9 cellular contexts compared by ENCODE assay signal in the genomic region with DNA sequence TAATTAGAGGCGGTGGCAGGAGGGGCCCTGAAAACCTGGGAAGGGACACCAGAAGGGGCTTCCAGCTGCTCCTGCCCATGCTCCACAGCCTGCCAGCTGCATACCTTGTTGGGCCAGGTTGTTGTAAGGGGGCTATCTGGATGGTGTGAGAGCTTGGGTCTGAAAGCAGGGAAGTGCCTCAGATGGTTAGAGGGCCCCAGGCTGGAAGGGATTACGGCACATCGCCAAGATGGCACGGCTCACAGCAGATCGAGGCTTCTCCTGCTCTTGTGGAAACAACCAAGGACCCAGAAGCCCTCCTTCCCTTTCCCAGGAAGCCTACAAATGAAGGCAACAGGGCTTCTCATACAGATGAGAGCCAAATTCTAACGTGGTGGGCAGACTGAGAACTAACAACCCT.
"Had no signal": no experiment of that assay in that cellular context is flagged by ENCODE, and none has a peak within 500 bp of the region (broad histone marks: within the 10 kb centered on the region; RNA-seq: fewer than 3 reads in every experiment).

No MANE protein-coding gene starts in this region.

- H3K27ac ChIP-seq: GM23248, HL-60 had no signal

- H3K4me1 ChIP-seq: HAP-1 had no signal

- DNase-seq: GM23248, H7, HFFc6, IMR-90, KG1 had no signal

- H3K36me3 ChIP-seq: HAP-1 had no signal

- H3K4me3 ChIP-seq: GM23248, HAP-1, K562 had no signal

- H3K27ac Mint-ChIP-seq: HFFc6 had no signal

- H3K9me3 Mint-ChIP-seq: HFFc6 had no signal

- H3K9me3 ChIP-seq: HAP-1 had no signal

- H3K9ac ChIP-seq: GM23248 had no signal

- H3K4me3 Mint-ChIP-seq: HFFc6 had no signal

- ATAC-seq: HCT116, K562 had no signal
